Comparison of ENCODE assay signal across 14 cellular contexts in genomic region chr3:181417748-181418147, GRCh38.
DNase-seq lines count a peak whose midpoint lies in the region; TF ChIP-seq lines count a peak whose summit lies in the region.
"Had no signal": no experiment of that assay in that cellular context is flagged by ENCODE, and none has a peak within 500 bp of the region (broad histone marks: within the 10 kb centered on the region; RNA-seq: fewer than 3 reads in every experiment).

No MANE protein-coding gene starts in this region.

- no peak for TF ChIP-seq CTCF in astrocyte of the spinal cord (IDR thresholded peaks at IDR 0.05; ENCODE audit: low read depth, low read length)

- DNase-seq in Ammon's horn (ENCODE audit: low spot score) (peak; percentile 87), NCI-H1694 (lab: John Stamatoyannopoulos, UW) (peak; percentile 4), astrocyte of the spinal cord (ENCODE audit: low read depth, low spot score) (peak; percentile 14), islet precursor cell (peak; percentile 89), NCI-H1436 treated with DMSO at 0.1 percent for 48 hours (lab: John Stamatoyannopoulos, UW) (no peak)
- no peak for DNase-seq in stimulated activated CD8-positive, alpha-beta memory T cell treated with anti-CD3 and anti-CD28 coated beads, Interleukin-4, amount 100 ng/mL, for 48 hours
- no peak for DNase-seq in NK-92 treated with Interleukin-12 subunit alpha and Interleukin-12 subunit beta, amount 100 ng/mL, for 24 hours (lab: John Stamatoyannopoulos, UW)
- no peak for DNase-seq in activated CD8-positive, alpha-beta memory T cell treated with anti-CD3 and anti-CD28 coated beads for 24 hours
- DNase-seq: DMS53; GOT3; MG63; stimulated activated naive CD4-positive, alpha-beta T cell had no signal

- in situ Hi-C loops in astrocyte of the spinal cord (cut with HindIII; ENCODE audit: low sequenced_read_pairs) = no loop called here

- H3K4me3 ChIP-seq in astrocyte of the spinal cord (ENCODE audit: low read depth, low read length) = no peak overlapping the region
- H3K4me3 ChIP-seq: GM12878, lung, MG63 had no signal

Comparison
In these comparisons a context has a peak if more than half of its experiments do, and no peak if none do; other contexts are left out.
1. DNase-seq: peak in Ammon's horn (single experiment), NCI-H1694 (single experiment), astrocyte of the spinal cord (single experiment) and islet precursor cell (single experiment); none in NCI-H1436 treated with DMSO at 0.1 percent for 48 hours (single experiment), stimulated activated CD8-positive, alpha-beta memory T cell treated with anti-CD3 and anti-CD28 coated beads, Interleukin-4, amount 100 ng/mL, for 48 hours (single experiment), NK-92 treated with Interleukin-12 subunit alpha and Interleukin-12 subunit beta, amount 100 ng/mL, for 24 hours (single experiment) and activated CD8-positive, alpha-beta memory T cell treated with anti-CD3 and anti-CD28 coated beads for 24 hours (single experiment).